Comparison of ENCODE assay signal across 8 cellular contexts in the genomic region with DNA sequence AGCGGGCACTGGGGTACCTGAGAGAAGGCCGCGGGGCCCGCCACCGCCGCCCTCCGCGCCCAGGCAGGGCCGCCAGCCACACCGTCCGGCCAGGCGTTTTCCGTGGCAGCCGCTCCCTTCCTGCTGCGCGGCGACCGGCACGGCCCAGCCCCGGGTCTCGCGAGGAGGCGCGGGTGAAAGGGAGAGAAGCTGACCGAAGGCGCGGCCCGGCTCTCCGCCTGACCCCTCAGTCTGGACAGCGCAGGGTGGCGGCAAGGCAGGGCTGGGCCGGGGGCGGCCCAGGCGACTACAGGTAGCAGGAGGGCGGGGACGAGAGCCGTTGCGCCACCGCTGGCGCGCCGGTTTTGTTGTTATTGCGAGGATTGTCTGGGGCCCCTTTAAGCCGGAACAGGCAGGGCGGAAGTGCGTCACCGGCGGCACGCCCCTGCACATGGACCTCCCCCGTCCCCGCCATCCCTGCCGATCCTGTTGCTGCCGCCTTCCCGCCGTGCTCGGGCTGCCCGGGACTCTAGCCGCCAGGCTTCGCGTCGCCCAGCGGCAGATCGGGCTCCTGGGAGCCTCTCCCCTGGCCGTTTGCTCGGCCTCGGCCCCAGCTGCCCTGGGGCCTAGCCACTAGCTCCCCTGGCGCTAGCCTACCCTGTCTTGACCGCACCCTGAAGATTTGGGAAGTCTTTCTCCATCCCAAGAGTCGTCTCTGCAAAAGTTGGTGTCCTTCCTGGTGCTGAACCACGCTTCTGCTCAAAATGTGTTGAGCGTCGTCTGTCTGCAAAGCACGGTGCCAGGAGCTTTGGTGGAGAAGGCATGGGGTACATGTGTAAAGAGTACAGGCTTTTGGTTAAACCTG. TPM values are rescaled to one million over a fixed set of nuclear protein-coding genes. Genes with fewer than 3 reads are reported as not detected.
DNase-seq lines count a peak whose midpoint lies in the region; ATAC-seq and TF ChIP-seq lines count a peak whose summit lies in the region.

A gene with protein sequence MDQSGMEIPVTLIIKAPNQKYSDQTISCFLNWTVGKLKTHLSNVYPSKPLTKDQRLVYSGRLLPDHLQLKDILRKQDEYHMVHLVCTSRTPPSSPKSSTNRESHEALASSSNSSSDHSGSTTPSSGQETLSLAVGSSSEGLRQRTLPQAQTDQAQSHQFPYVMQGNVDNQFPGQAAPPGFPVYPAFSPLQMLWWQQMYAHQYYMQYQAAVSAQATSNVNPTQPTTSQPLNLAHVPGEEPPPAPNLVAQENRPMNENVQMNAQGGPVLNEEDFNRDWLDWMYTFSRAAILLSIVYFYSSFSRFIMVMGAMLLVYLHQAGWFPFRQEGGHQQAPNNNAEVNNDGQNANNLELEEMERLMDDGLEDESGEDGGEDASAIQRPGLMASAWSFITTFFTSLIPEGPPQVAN (minus strand): TSS at position 352 of the 844 bp plus-strand sequence. CDS start 805 bp downstream, outside the sequence.

- peak within 1 kb of the TSS; percentile 82 for H3K9ac ChIP-seq in OCI-LY3 (ENCODE audit: low read length)

- H3K4me2 ChIP-seq in OCI-LY3 (ENCODE audit: low read length), result peak within 1 kb of the TSS; percentile 98

- ATAC-seq in GM21528 (IDR thresholded peaks at IDR 0.05; ENCODE audit: low FRiP score, unreplicated experiment), result peak; percentile 90

- H3K27me3 ChIP-seq in OCI-LY3 (ENCODE audit: low read depth, low read length), result no peaks in the 10 kb centered on the region

- peaks cover 11% of the 10 kb centered on the region for H3K27me3 Mint-ChIP-seq in endothelial cell (ENCODE audit: unreplicated experiment)
- H3K27me3 Mint-ChIP-seq in mesothelial cell of epicardium (ENCODE audit: low read depth), result no peaks in the 10 kb centered on the region

- peak within 1 kb of the TSS; percentile 92 for H3K27ac Mint-ChIP-seq in endothelial cell (ENCODE audit: unreplicated experiment)
- peak within 1 kb of the TSS; percentile 97 for H3K27ac Mint-ChIP-seq in mesothelial cell of epicardium

- H3K9me3 Mint-ChIP-seq in endothelial cell (ENCODE audit: unreplicated experiment) (no peaks in the 10 kb centered on the region), mesothelial cell of epicardium (peaks cover 3% of the 10 kb centered on the region)

- H3K9me3 ChIP-seq in OCI-LY3 (ENCODE audit: insufficient read depth, low read length), result no peaks in the 10 kb centered on the region

- peaks cover 31% of the 10 kb centered on the region for H3K4me1 ChIP-seq in OCI-LY3 (ENCODE audit: low read length)

- H3K27ac ChIP-seq in OCI-LY3 (ENCODE audit: low read length), result peak within 1 kb of the TSS; percentile 51

- DNase-seq in DMS 273 treated with DMSO at 0.1 percent for 48 hours (lab: John Stamatoyannopoulos, UW) (peak; percentile 86), HuH-7.5 (ENCODE audit: low spot score) (peak; percentile 88), endothelial cell (ENCODE audit: low spot score) (peak; percentile 85), mesothelial cell of epicardium (ENCODE audit: low spot score in 2 of 2, unreplicated experiment in 2 of 2) (peak; percentile 84 to 91)
- DNase-seq in activated CD8-positive, alpha-beta memory T cell treated with anti-CD3 and anti-CD28 coated beads, Interleukin-2, amount 50 U/mL, for 48 hours, result peak; percentile 94
- DNase-seq in stimulated activated CD8-positive, alpha-beta memory T cell treated with anti-CD3 and anti-CD28 coated beads, Interleukin-15, amount 100 ng/mL, for 4 hours (ENCODE audit: low read depth in 2 of 2), result peak; percentile 78 to 80

- H4K20me1 ChIP-seq in OCI-LY3 (ENCODE audit: insufficient read depth, low read length), result peaks cover 3% of the 10 kb centered on the region; the same call in 1 of the 2 replicates

- peaks cover 5% of the 10 kb centered on the region for H3K36me3 ChIP-seq in OCI-LY3 (replicated peaks; ENCODE audit: low read depth, low read length)

- H3K4me1 Mint-ChIP-seq in endothelial cell (ENCODE audit: unreplicated experiment) (peaks cover 56% of the 10 kb centered on the region), mesothelial cell of epicardium (peaks cover 47% of the 10 kb centered on the region)

- H2AFZ ChIP-seq in OCI-LY3 (ENCODE audit: low read depth, low read length), result peak within 1 kb of the TSS; percentile 53

- peaks cover 28% of the 10 kb centered on the region for H3K79me2 ChIP-seq in OCI-LY3 (ENCODE audit: low read length)

- H3K4me3 ChIP-seq in OCI-LY3 (ENCODE audit: low read length), result peak within 1 kb of the TSS; percentile 85

- no peak for TF ChIP-seq CTCF in OCI-LY3 (IDR thresholded peaks at IDR 0.05; ENCODE audit: low read depth, low read length)
- no peak for TF ChIP-seq CTCF in endothelial cell (IDR thresholded peaks at IDR 0.05; ENCODE audit: unreplicated experiment)
- TF ChIP-seq CTCF in mesothelial cell of epicardium (IDR thresholded peaks at IDR 0.05; ENCODE audit: unreplicated experiment), result no peak

- H3K36me3 Mint-ChIP-seq in endothelial cell (ENCODE audit: low read depth, unreplicated experiment) (peaks cover 19% of the 10 kb centered on the region), mesothelial cell of epicardium (peaks cover 19% of the 10 kb centered on the region)

- H3K4me3 Mint-ChIP-seq in endothelial cell (ENCODE audit: unreplicated experiment) (peak within 1 kb of the TSS; percentile 98), mesothelial cell of epicardium (peak within 1 kb of the TSS; percentile 90)

RNA-seq across cellular contexts. Expression of the gene that starts here (rescaled TPM):
- total RNA-seq in endothelial cell (ENCODE audit: unreplicated experiment) (41.0 TPM), mesothelial cell of epicardium (32.4 to 35.0 TPM (median 34.5 TPM) in 3 replicates)

Comparison
In these comparisons a context has a peak if more than half of its experiments do, and no peak if none do; other contexts are left out.
1. Peak in every context shown above with its lines: DNase-seq, ATAC-seq, H3K4me3 ChIP-seq and H3K27ac ChIP-seq.